28 cellular contexts compared by ENCODE assay signal in genomic region chr3:175247629-175248028, GRCh38.
"Had no signal": no experiment of that assay in that cellular context is flagged by ENCODE, and none has a peak within 500 bp of the region (broad histone marks: within the 10 kb centered on the region; RNA-seq: fewer than 3 reads in every experiment).

No MANE protein-coding gene starts in this region.

- H3K27ac ChIP-seq: Peyer's patch, SJSA1 had no signal

- H3K4me3 ChIP-seq: MG63, Peyer's patch, SJSA1 had no signal

- DNase-seq: Kasumi-1; MG63; NCI-H1048; NCI-H1092 treated with DMSO at 0.1 percent for 48 hours; NCI-H1105 treated with DMSO at 0.1 percent for 48 hours; NCI-H1694; NCI-H187; NCI-H1930; NCI-H2029 treated with DMSO at 0.1 percent for 48 hours; NCI-H2171 treated with DMSO at 0.1 percent for 48 hours; NCI-H2227 treated with DMSO at 0.1 percent for 48 hours; NCI-H345; NCI-H446; NCI-H510A treated with DMSO at 0.1 percent for 48 hours; NCI-H524 treated with DMSO at 0.1 percent for 48 hours; NCI-H526 treated with DMSO at 0.1 percent for 48 hours; NCI-H82; NK-92 treated with Interleukin-12 subunit alpha and Interleukin-12 subunit beta, amount 100 ng/mL, for 24 hours; OCI-M1; PC-3; Peyer's patch; Right ventricle myocardium superior; RPMI8226; SHP77 treated with DMSO at 0.1 percent for 48 hours; SK-N-SH; SW 1271; T-helper 1 cell had no signal

- ATAC-seq: PC-3 had no signal
